25 cellular contexts compared by ENCODE assay signal in the genomic region with DNA sequence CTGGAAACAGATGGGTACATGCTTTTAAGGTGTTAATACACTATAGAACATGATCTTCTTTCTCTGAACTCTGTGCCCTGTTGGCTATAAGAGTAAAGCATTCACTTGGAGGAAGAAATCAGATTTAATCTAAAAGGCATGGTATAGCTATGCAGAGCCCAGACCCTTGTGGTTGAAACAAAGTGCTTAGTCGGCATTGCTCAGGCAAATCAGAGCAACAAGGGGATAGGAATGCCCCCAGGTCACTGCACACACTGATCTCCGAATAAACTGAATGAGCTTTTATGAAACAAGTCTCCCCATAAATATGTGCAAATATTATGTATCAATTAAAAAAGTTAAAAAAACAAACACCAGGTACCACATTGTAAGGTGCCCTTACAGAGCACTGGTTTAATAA.
"Had no signal": no experiment of that assay in that cellular context is flagged by ENCODE, and none has a peak within 500 bp of the region (broad histone marks: within the 10 kb centered on the region; RNA-seq: fewer than 3 reads in every experiment).

No MANE protein-coding gene starts in this region.

- DNase-seq: dermis blood vessel endothelial cell; dorsolateral prefrontal cortex; effector CD4-positive, alpha-beta T cell; effector memory CD4-positive, alpha-beta T cell; erythroblast; esophagus squamous epithelium; foreskin fibroblast; foreskin melanocyte; gastrocnemius medialis; glutamatergic neuron; head of caudate nucleus; heart right ventricle; hippocampal formation; left cardiac atrium; left lung; left ventricle myocardium superior; lower lobe of right lung; mesenchymal stem cell; mucosa of descending colon; naive B cell had no signal

- H3K4me3 ChIP-seq: coronary artery, dorsolateral prefrontal cortex, esophagus squamous epithelium, gastrocnemius medialis, heart right ventricle, left lung, lower lobe of right lung, mucosa of descending colon had no signal

- H3K27ac ChIP-seq: coronary artery, dorsolateral prefrontal cortex, epithelial cell of prostate, esophagus squamous epithelium, gastrocnemius medialis, heart right ventricle, left lung, lower lobe of right lung had no signal

- FAIRE-seq: islet of Langerhans, keratinocyte had no signal

- H3K9me3 ChIP-seq: esophagus squamous epithelium, gastrocnemius medialis, left lung, lower lobe of right lung, mucosa of descending colon had no signal

- ATAC-seq: esophagus mucosa, gastrocnemius medialis, heart right ventricle, left cardiac atrium, left lung, left ventricle myocardium superior, lower lobe of right lung, mucosa of descending colon had no signal

- H3K4me1 ChIP-seq: esophagus squamous epithelium, gastrocnemius medialis, heart right ventricle, left lung, lower lobe of right lung had no signal

- H3K27me3 ChIP-seq: dorsolateral prefrontal cortex, esophagus squamous epithelium, gastrocnemius medialis, heart right ventricle, left lung had no signal

- H3K36me3 ChIP-seq: esophagus squamous epithelium, gastrocnemius medialis, heart right ventricle, left lung, lower lobe of right lung had no signal
